ENCODE assay signal across 1 cellular context in genomic region chr22:35452351-35452781, GRCh38.
TF ChIP-seq lines count a peak whose summit lies in the region.

No MANE protein-coding gene starts in this region.

TF ChIP-seq in IMR-90, 13 proteins besides CTCF, POLR2A, EP300 and RAD21 (continued from another document):
- no peak for TF ChIP-seq USF2 (IDR thresholded peaks at IDR 0.05; ENCODE audit: low read depth, low read length)
- TF ChIP-seq FOS (IDR thresholded peaks at IDR 0.05; ENCODE audit: low read depth, low read length): no peak
- TF ChIP-seq BHLHE40 (IDR thresholded peaks at IDR 0.05; ENCODE audit: low read depth, low read length): no peak
- TF ChIP-seq CHD1 (IDR thresholded peaks at IDR 0.05; ENCODE audit: low read depth, low read length): no peak
- no peak for TF ChIP-seq RFX5 (IDR thresholded peaks at IDR 0.05; ENCODE audit: low read depth, low read length)
- TF ChIP-seq MXI1 (IDR thresholded peaks at IDR 0.05; ENCODE audit: borderline replicate concordance, low read depth, low read length): no peak
- no peak for TF ChIP-seq NFE2L2 (IDR thresholded peaks at IDR 0.05; ENCODE audit: low read depth, low read length)
- no peak for TF ChIP-seq MAFK (IDR thresholded peaks at IDR 0.05; ENCODE audit: low read depth, low read length)
- no peak for TF ChIP-seq ELK1 (IDR thresholded peaks at IDR 0.05; ENCODE audit: borderline replicate concordance, low read depth, low read length)
TF ChIP-seq in IMR-90: peak in this region for 0.
